ENCODE assay signal across 19 cellular contexts in the genomic region with DNA sequence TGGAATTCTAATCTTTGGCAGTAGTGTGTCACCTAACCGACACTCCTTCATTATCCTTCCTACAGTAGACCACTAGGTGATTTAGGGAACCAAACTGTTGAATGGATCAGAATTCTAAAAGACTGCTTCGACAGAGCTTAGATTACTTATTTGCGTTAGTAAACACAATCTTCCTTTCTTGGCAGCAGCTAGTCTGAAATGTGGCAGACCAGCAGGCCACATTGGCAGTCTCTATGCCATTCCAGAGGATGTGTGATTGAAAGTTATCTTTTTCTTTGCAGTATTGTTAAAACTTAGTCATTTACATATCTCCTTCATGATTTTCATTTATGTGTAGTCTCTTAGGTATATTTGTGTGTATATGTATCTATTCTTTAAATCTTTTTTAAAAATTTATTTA. TPM values are rescaled to one million over a fixed set of nuclear protein-coding genes. Genes with fewer than 3 reads are reported as not detected.
DNase-seq lines count a peak whose midpoint lies in the region; ATAC-seq, FAIRE-seq and TF ChIP-seq lines count a peak whose summit lies in the region.
"Had no signal": no experiment of that assay in that cellular context is flagged by ENCODE, and none has a peak within 500 bp of the region (broad histone marks: within the 10 kb centered on the region; RNA-seq: fewer than 3 reads in every experiment).

No MANE protein-coding gene starts in this region.

- DNase-seq in activated CD8-positive, alpha-beta T cell treated with anti-CD3 and anti-CD28 coated beads for 36 hours: no peak
- DNase-seq in activated CD8-positive, alpha-beta T cell treated with anti-CD3 and anti-CD28 coated beads, Interleukin-2, amount 10 ng/mL, durations not matched to agents 7 days and 5 days: no peak
- DNase-seq in DMS53 treated with DMSO at 0.1 percent for 48 hours (lab: John Stamatoyannopoulos, UW; ENCODE audit: unreplicated experiment): no peak
- no peak for DNase-seq in GM13976 (ENCODE audit: low spot score)
- DNase-seq: 8988T; activated CD8-positive, alpha-beta memory T cell treated with anti-CD3 and anti-CD28 coated beads, Interleukin-2, amount 50 U/mL, for 4 hours; activated naive CD8-positive, alpha-beta T cell treated with anti-CD3 and anti-CD28 coated beads, Interleukin-2, amount 10 ng/mL, durations not matched to agents 7 days and 5 days; DMS79 treated with DMSO at 0.1 percent for 48 hours; hypothalamus; NCI-H1105; NCI-H2227 treated with DMSO at 0.1 percent for 48 hours; stimulated activated CD4-positive, alpha-beta T cell treated with anti-CD3 and anti-CD28 coated beads, Interleukin-4, amount 100 ng/mL, for 24 hours; stimulated activated CD8-positive, alpha-beta memory T cell treated with anti-CD3 and anti-CD28 coated beads, Interleukin-4, amount 100 ng/mL, for 48 hours; thyroid gland had no signal

- no peaks in the 10 kb centered on the region for H3K27me3 Mint-ChIP-seq in activated CD8-positive, alpha-beta T cell treated with anti-CD3 and anti-CD28 coated beads for 36 hours
- H3K27me3 Mint-ChIP-seq in activated CD8-positive, alpha-beta T cell treated with anti-CD3 and anti-CD28 coated beads, Interleukin-2, amount 10 ng/mL, durations not matched to agents 7 days and 5 days (ENCODE audit: low read depth): no peaks in the 10 kb centered on the region
- H3K27me3 Mint-ChIP-seq: activated naive CD8-positive, alpha-beta T cell treated with anti-CD3 and anti-CD28 coated beads, Interleukin-2, amount 10 ng/mL, durations not matched to agents 7 days and 5 days had no signal

- in situ Hi-C loops in GM13976 (cut with MboI; ENCODE audit: low sequenced_read_pairs, unreplicated experiment): no loop called here

- H3K27ac Mint-ChIP-seq in activated CD8-positive, alpha-beta T cell treated with anti-CD3 and anti-CD28 coated beads for 36 hours: peak overlapping the region; percentile 86
- no peak overlapping the region for H3K27ac Mint-ChIP-seq in activated CD8-positive, alpha-beta T cell treated with anti-CD3 and anti-CD28 coated beads, Interleukin-2, amount 10 ng/mL, durations not matched to agents 7 days and 5 days

- H3K9me3 Mint-ChIP-seq in activated CD8-positive, alpha-beta T cell treated with anti-CD3 and anti-CD28 coated beads for 36 hours: no peaks in the 10 kb centered on the region
- no peaks in the 10 kb centered on the region for H3K9me3 Mint-ChIP-seq in activated CD8-positive, alpha-beta T cell treated with anti-CD3 and anti-CD28 coated beads, Interleukin-2, amount 10 ng/mL, durations not matched to agents 7 days and 5 days (ENCODE audit: insufficient read depth)
- H3K9me3 Mint-ChIP-seq: activated naive CD8-positive, alpha-beta T cell treated with anti-CD3 and anti-CD28 coated beads, Interleukin-2, amount 10 ng/mL, durations not matched to agents 7 days and 5 days had no signal

- peak overlapping the region; percentile 44 for H3K4me2 ChIP-seq in KMS-11

- H3K4me3 ChIP-seq in KMS-11 (IDR thresholded peaks at IDR 0.05; ENCODE audit: insufficient read depth, low read depth, low read length) (no peak overlapping the region), skeletal muscle tissue (ENCODE audit: low read length in 3 of 3) (peak overlapping the region in 1 of 3 donors; percentile 41)
- H3K4me3 ChIP-seq: BLaER1 treated with 17β-estradiol and CSF1 and Interleukin-3, amounts not matched to agents 10 nM and 100 nM; thyroid gland had no signal

- H3K27ac ChIP-seq in KMS-11: peak overlapping the region; percentile 34; the same call in 1 of the 2 replicates
- H3K27ac ChIP-seq in skeletal muscle tissue (ENCODE audit: low read depth, low read length): peak overlapping the region; percentile 71
- H3K27ac ChIP-seq: thyroid gland had no signal

- FAIRE-seq in endometrium (lab: Jason Lieb, UNC): peak; percentile 63

- peaks cover 8% of the 10 kb centered on the region; the same call in 1 of the 2 replicates for H3K36me3 ChIP-seq in KMS-11 (ENCODE audit: insufficient read depth)
- H3K36me3 ChIP-seq in skeletal muscle tissue (ENCODE audit: control insufficient read depth in 3 of 3, insufficient read depth in 3 of 3, low read length in 3 of 3): no peaks in the 10 kb centered on the region
- H3K36me3 ChIP-seq: thyroid gland had no signal

- no peaks in the 10 kb centered on the region for H3K9me3 ChIP-seq in skeletal muscle tissue (ENCODE audit: control insufficient read depth in 3 of 3, low read length in 3 of 3)
- H3K9me3 ChIP-seq: thyroid gland had no signal

- H3K27me3 ChIP-seq in KMS-11 (ENCODE audit: insufficient read depth, low read depth): no peaks in the 10 kb centered on the region
- H3K27me3 ChIP-seq in skeletal muscle tissue (ENCODE audit: control insufficient read depth in 3 of 3, insufficient read depth in 3 of 3, low read length in 3 of 3): no peaks in the 10 kb centered on the region
- H3K27me3 ChIP-seq: BLaER1 treated with 17β-estradiol and CSF1 and Interleukin-3, amounts not matched to agents 10 nM and 100 nM; thyroid gland had no signal

- peaks cover 96% of the 10 kb centered on the region for H4K20me1 ChIP-seq in KMS-11 (ENCODE audit: insufficient read depth)

- peak overlapping the region; percentile 1; the same call in 1 of the 2 replicates for H3K9ac ChIP-seq in KMS-11
- no peak overlapping the region for H3K9ac ChIP-seq in skeletal muscle tissue (ENCODE audit: low read depth in 1 of 3, low read length in 3 of 3)
- H3K9ac ChIP-seq: BLaER1 treated with 17β-estradiol and CSF1 and Interleukin-3, amounts not matched to agents 10 nM and 100 nM had no signal

- CTCF ChIA-PET in activated CD8-positive, alpha-beta T cell treated with anti-CD3 and anti-CD28 coated beads for 36 hours (lab: Charles Lee): interaction anchor here (1.1 to 2.0 kb wide), 2 partner anchors 10 to 11 kb away, joined by 3 to 8 read pairs; no protein-coding TSS in a partner anchor
- CTCF ChIA-PET in activated CD8-positive, alpha-beta T cell treated with anti-CD3 and anti-CD28 coated beads, Interleukin-2, amount 10 ng/mL, durations not matched to agents 7 days and 5 days (lab: Charles Lee): interaction anchor here (0.8 to 2.2 kb wide), 5 partner anchors 11 to 108 kb away, joined by 3 to 8 read pairs (median 3); no protein-coding TSS in a partner anchor

- H2AFZ ChIP-seq in KMS-11 (ENCODE audit: low read depth): no peak overlapping the region

- H3K4me1 ChIP-seq in KMS-11 (ENCODE audit: low read depth, poor library complexity, severe bottlenecking) (peaks cover 100% of the 10 kb centered on the region), skeletal muscle tissue (ENCODE audit: control insufficient read depth in 3 of 3, insufficient read depth in 3 of 3, low read length in 3 of 3) (peaks cover 20 to 46% (median 44%) of the 10 kb centered on the region in 3 donors)

- intact Hi-C loops in activated CD8-positive, alpha-beta T cell treated with anti-CD3 and anti-CD28 coated beads for 36 hours (cut with micrococcal nuclease): loop anchor here (10.0 kb wide), 1 partner anchor 152 kb away; no protein-coding TSS in a partner anchor

- TF ChIP-seq CTCF in activated CD8-positive, alpha-beta T cell treated with anti-CD3 and anti-CD28 coated beads for 36 hours (IDR thresholded peaks at IDR 0.05): no peak
- TF ChIP-seq CTCF in KMS-11 (conservative IDR thresholded peaks at IDR 0.05; ENCODE audit: low read depth, low read length) (no peak), GM13976 (IDR thresholded peaks at IDR 0.05; ENCODE audit: borderline replicate concordance, control extremely low read depth, extremely low read depth, insufficient read depth, missing control alignments) (no peak)

- no peak for ATAC-seq in activated CD8-positive, alpha-beta T cell treated with anti-CD3 and anti-CD28 coated beads for 36 hours
- no peak for ATAC-seq in activated CD8-positive, alpha-beta T cell treated with anti-CD3 and anti-CD28 coated beads, Interleukin-2, amount 10 ng/mL, durations not matched to agents 7 days and 5 days
- ATAC-seq in HG03095 (IDR thresholded peaks at IDR 0.05; ENCODE audit: unreplicated experiment): no peak

- H3K4me3 Mint-ChIP-seq in activated CD8-positive, alpha-beta T cell treated with anti-CD3 and anti-CD28 coated beads for 36 hours: no peak overlapping the region
- H3K4me3 Mint-ChIP-seq in activated CD8-positive, alpha-beta T cell treated with anti-CD3 and anti-CD28 coated beads, Interleukin-2, amount 10 ng/mL, durations not matched to agents 7 days and 5 days: no peak overlapping the region

- POLR2A ChIA-PET in activated CD8-positive, alpha-beta T cell treated with anti-CD3 and anti-CD28 coated beads for 36 hours (lab: Charles Lee): interaction anchor here (2.0 kb wide), 1 partner anchor 11 kb away, joined by 9 read pairs; no protein-coding TSS in a partner anchor
- POLR2A ChIA-PET in activated CD8-positive, alpha-beta T cell treated with anti-CD3 and anti-CD28 coated beads, Interleukin-2, amount 10 ng/mL, durations not matched to agents 7 days and 5 days (lab: Charles Lee): interaction anchor here (1.1 kb wide), 1 partner anchor 48 kb away, joined by 4 read pairs; no protein-coding TSS in a partner anchor

- H3K36me3 Mint-ChIP-seq in activated CD8-positive, alpha-beta T cell treated with anti-CD3 and anti-CD28 coated beads for 36 hours (ENCODE audit: low read depth): peaks cover 29% of the 10 kb centered on the region
- peaks cover 52% of the 10 kb centered on the region for H3K36me3 Mint-ChIP-seq in activated CD8-positive, alpha-beta T cell treated with anti-CD3 and anti-CD28 coated beads, Interleukin-2, amount 10 ng/mL, durations not matched to agents 7 days and 5 days (ENCODE audit: low read depth)

- peaks cover 82% of the 10 kb centered on the region for H3K4me1 Mint-ChIP-seq in activated CD8-positive, alpha-beta T cell treated with anti-CD3 and anti-CD28 coated beads for 36 hours (ENCODE audit: low read depth)
- H3K4me1 Mint-ChIP-seq in activated CD8-positive, alpha-beta T cell treated with anti-CD3 and anti-CD28 coated beads, Interleukin-2, amount 10 ng/mL, durations not matched to agents 7 days and 5 days (ENCODE audit: low read depth): peaks cover 76% of the 10 kb centered on the region

- H3K79me2 ChIP-seq in KMS-11 (ENCODE audit: insufficient read depth, low read depth): peaks cover 100% of the 10 kb centered on the region

RNA-seq across cellular contexts. Expression of a gene that starts 23.6 kb away (rescaled TPM):
- 100 to 1,000 TPM; 341 to 360 TPM for total RNA-seq in activated CD8-positive, alpha-beta T cell treated with anti-CD3 and anti-CD28 coated beads for 36 hours
- total RNA-seq in activated CD8-positive, alpha-beta T cell treated with anti-CD3 and anti-CD28 coated beads, Interleukin-2, amount 10 ng/mL, durations not matched to agents 7 days and 5 days: 100 to 1,000 TPM; 469 to 504 TPM
- total RNA-seq in skeletal muscle tissue: 76.7 TPM
